1 cellular context compared by ENCODE assay signal in the genomic region with DNA sequence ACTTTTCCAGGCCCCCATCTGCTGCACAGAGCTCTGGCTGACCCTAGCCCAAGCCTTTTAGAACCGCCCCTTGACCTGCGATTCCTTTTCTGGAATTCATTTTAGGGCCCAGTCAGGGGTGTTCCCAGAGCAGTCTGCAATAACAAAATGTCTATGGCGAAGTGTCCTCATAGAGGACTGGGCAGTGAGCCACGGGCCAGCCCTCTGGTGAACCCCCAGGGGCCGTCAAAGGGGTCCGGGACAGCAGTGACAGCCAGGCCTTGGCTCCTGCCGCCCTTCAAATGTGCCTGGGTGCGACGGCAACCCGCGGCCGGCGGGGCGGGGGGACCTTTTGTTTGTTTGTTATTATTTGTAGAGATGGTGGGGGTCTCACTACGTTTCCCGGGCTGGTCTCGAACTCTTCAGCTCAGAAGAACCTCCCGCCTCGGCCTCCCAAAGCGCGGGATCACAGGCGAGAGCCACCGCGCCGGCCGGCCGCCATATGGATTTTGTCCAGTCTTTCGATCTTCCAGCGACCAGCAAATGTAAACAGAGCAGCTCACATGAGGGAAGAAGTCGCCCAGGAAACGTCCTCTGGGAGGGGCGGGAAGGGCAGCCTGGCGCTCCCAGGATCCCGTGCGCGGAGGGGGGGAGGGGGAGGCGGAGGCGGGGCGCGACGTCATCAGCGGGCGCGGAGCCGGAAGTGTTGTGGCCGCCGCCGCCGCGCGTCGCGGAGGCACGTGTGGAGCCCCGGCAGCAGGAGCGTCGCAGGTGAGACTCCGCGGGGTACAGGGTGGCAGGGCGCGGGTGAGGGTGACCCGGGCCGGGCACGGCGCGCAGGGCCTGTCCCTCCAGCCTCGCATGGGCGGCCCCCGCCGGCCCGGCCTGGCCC.
A peak's percentile ranks its signal among the peaks of the same experiment; 100 is the strongest.
TF ChIP-seq lines count a peak whose summit lies in the region.

Gene TRMT61A, plus strand, starts transcription at position 685 of the 871 bp plus-strand sequence. CDS start 783 bp downstream, outside the sequence.

TF ChIP-seq in K562, 482 proteins besides CTCF, POLR2A, EP300 and RAD21 (continued from another document and continues in another):
- no peak for TF ChIP-seq IRF2 (CRISPR knock-in tag; IDR thresholded peaks at IDR 0.05)
- peak; percentile 61 for TF ChIP-seq ZBTB12 (CRISPR knock-in tag; IDR thresholded peaks at IDR 0.05)
- TF ChIP-seq GATA2 (CRISPR knock-in tag; IDR thresholded peaks at IDR 0.05) = no peak
- no peak for TF ChIP-seq POU5F1 (IDR thresholded peaks at IDR 0.05; ENCODE audit: borderline replicate concordance, low read depth, low read length, partially characterized antibody)
- no peak for TF ChIP-seq ARHGAP35 (IDR thresholded peaks at IDR 0.05; ENCODE audit: partially characterized antibody)
- no peak for TF ChIP-seq GATAD2B (IDR thresholded peaks at IDR 0.05; ENCODE audit: borderline replicate concordance)
- peak; percentile 94 for TF ChIP-seq ELF1 (tag; IDR thresholded peaks at IDR 0.05)
- TF ChIP-seq, protein P1, sequence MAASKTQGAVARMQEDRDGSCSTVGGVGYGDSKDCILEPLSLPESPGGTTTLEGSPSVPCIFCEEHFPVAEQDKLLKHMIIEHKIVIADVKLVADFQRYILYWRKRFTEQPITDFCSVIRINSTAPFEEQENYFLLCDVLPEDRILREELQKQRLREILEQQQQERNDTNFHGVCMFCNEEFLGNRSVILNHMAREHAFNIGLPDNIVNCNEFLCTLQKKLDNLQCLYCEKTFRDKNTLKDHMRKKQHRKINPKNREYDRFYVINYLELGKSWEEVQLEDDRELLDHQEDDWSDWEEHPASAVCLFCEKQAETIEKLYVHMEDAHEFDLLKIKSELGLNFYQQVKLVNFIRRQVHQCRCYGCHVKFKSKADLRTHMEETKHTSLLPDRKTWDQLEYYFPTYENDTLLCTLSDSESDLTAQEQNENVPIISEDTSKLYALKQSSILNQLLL (CRISPR knock-in tag; IDR thresholded peaks at IDR 0.05; ENCODE audit: borderline replicate concordance) = no peak
- TF ChIP-seq TCF7 (IDR thresholded peaks at IDR 0.05; ENCODE audit: borderline replicate concordance) = no peak
- TF ChIP-seq GATAD2A (IDR thresholded peaks at IDR 0.05) = no peak
- no peak for TF ChIP-seq ATF4 (CRISPR knock-in tag; IDR thresholded peaks at IDR 0.05)
- TF ChIP-seq ARID3B (CRISPR knock-in tag; IDR thresholded peaks at IDR 0.05; ENCODE audit: borderline replicate concordance) = no peak
- TF ChIP-seq, protein P2, sequence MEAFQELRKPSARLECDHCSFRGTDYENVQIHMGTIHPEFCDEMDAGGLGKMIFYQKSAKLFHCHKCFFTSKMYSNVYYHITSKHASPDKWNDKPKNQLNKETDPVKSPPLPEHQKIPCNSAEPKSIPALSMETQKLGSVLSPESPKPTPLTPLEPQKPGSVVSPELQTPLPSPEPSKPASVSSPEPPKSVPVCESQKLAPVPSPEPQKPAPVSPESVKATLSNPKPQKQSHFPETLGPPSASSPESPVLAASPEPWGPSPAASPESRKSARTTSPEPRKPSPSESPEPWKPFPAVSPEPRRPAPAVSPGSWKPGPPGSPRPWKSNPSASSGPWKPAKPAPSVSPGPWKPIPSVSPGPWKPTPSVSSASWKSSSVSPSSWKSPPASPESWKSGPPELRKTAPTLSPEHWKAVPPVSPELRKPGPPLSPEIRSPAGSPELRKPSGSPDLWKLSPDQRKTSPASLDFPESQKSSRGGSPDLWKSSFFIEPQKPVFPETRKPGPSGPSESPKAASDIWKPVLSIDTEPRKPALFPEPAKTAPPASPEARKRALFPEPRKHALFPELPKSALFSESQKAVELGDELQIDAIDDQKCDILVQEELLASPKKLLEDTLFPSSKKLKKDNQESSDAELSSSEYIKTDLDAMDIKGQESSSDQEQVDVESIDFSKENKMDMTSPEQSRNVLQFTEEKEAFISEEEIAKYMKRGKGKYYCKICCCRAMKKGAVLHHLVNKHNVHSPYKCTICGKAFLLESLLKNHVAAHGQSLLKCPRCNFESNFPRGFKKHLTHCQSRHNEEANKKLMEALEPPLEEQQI (IDR thresholded peaks at IDR 0.05) = no peak
- no peak for TF ChIP-seq BRCA1 (IDR thresholded peaks at IDR 0.05)
- no peak for TF ChIP-seq BRCA1 (CRISPR knock-in tag; IDR thresholded peaks at IDR 0.05)
- TF ChIP-seq TSC22D4 (tag; IDR thresholded peaks at IDR 0.05) = no peak
- no peak for TF ChIP-seq POLR2AphosphoS5 (IDR thresholded peaks at IDR 0.05; ENCODE audit: control insufficient read depth, insufficient read depth, low read depth, low read length)
- TF ChIP-seq ZNF318 (IDR thresholded peaks at IDR 0.05; ENCODE audit: borderline replicate concordance in 1 of 2, low read depth in 1 of 2) = no peak
- TF ChIP-seq ZNF512 (tag; IDR thresholded peaks at IDR 0.05) = no peak
- TF ChIP-seq SP1 (CRISPR knock-in tag; IDR thresholded peaks at IDR 0.05) = no peak
- no peak for TF ChIP-seq KAT2B (IDR thresholded peaks at IDR 0.05; ENCODE audit: low read depth, low read length)
- TF ChIP-seq REST (CRISPR knock-in tag; IDR thresholded peaks at IDR 0.05; ENCODE audit: low read depth) = no peak
- TF ChIP-seq, protein P3, sequence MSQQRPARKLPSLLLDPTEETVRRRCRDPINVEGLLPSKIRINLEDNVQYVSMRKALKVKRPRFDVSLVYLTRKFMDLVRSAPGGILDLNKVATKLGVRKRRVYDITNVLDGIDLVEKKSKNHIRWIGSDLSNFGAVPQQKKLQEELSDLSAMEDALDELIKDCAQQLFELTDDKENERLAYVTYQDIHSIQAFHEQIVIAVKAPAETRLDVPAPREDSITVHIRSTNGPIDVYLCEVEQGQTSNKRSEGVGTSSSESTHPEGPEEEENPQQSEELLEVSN (IDR thresholded peaks at IDR 0.05; ENCODE audit: borderline replicate concordance in 1 of 2, extremely low read depth in 1 of 2, insufficient read depth in 1 of 2, insufficient read length in 1 of 2, low read depth in 1 of 2, low read length in 1 of 2, poor library complexity in 1 of 2, severe bottlenecking in 1 of 2) = peak; percentile 40 to 65
- TF ChIP-seq STAT5A (IDR thresholded peaks at IDR 0.05; ENCODE audit: borderline replicate concordance, low read length) = no peak
- no peak for TF ChIP-seq MTF1 (CRISPR knock-in tag; IDR thresholded peaks at IDR 0.05; ENCODE audit: borderline replicate concordance)
- TF ChIP-seq ZNF274 (IDR thresholded peaks at IDR 0.05; ENCODE audit: borderline replicate concordance, low read depth, low read length) = no peak
- no peak for TF ChIP-seq ATF7 (IDR thresholded peaks at IDR 0.05)
- no peak for TF ChIP-seq PCBP2 (IDR thresholded peaks at IDR 0.05; ENCODE audit: low read depth, low read length, poor library complexity, severe bottlenecking)
